ENCODE assay signal across 16 cellular contexts in genomic region chr5:78419396-78419795, GRCh38.
"Had no signal": no experiment of that assay in that cellular context is flagged by ENCODE, and none has a peak within 500 bp of the region (broad histone marks: within the 10 kb centered on the region; RNA-seq: fewer than 3 reads in every experiment).

No MANE protein-coding gene starts in this region.

- H3K27ac ChIP-seq: breast epithelium, hepatocyte, psoas muscle, right lobe of liver, stomach, testis had no signal

- H3K4me1 ChIP-seq: breast epithelium, psoas muscle, testis had no signal

- H3K27ac Mint-ChIP-seq: activated CD4-positive, alpha-beta T cell treated with anti-CD3 and anti-CD28 coated beads, Interleukin-2, amount 10 ng/mL, durations not matched to agents 7 days and 5 days; activated T-helper 1 cell treated with anti-CD3 and anti-CD28 coated beads, Interleukin-12 subunit alpha, Interleukin-12 subunit beta, Interleukin-2, Interleukin-4 antibody, amounts not matched to agents 30 ng/mL and 10 ng/mL and 1 ng/mL, durations not matched to agents 14 hours and 24 hours and 36 hours had no signal

- H3K27me3 Mint-ChIP-seq: activated CD4-positive, alpha-beta T cell treated with anti-CD3 and anti-CD28 coated beads, Interleukin-2, amount 10 ng/mL, durations not matched to agents 7 days and 5 days had no signal

- DNase-seq: activated CD4-positive, alpha-beta T cell treated with anti-CD3 and anti-CD28 coated beads, Interleukin-2, amount 10 ng/mL, durations not matched to agents 7 days and 5 days; activated CD4-positive, CD25-positive, alpha-beta regulatory T cell; activated CD8-positive, alpha-beta memory T cell treated with anti-CD3 and anti-CD28 coated beads for 24 hours; activated naive CD4-positive, alpha-beta T cell treated with Interleukin-2 at 50 U/mL for 16 hours; aorta; dermis blood vessel endothelial cell; islet precursor cell; midbrain; psoas muscle; right lobe of liver; stomach; testis had no signal

- H3K9me3 Mint-ChIP-seq: activated CD4-positive, alpha-beta T cell treated with anti-CD3 and anti-CD28 coated beads, Interleukin-2, amount 10 ng/mL, durations not matched to agents 7 days and 5 days; activated T-helper 1 cell treated with anti-CD3 and anti-CD28 coated beads, Interleukin-12 subunit alpha, Interleukin-12 subunit beta, Interleukin-2, Interleukin-4 antibody, amounts not matched to agents 30 ng/mL and 10 ng/mL and 1 ng/mL, durations not matched to agents 14 hours and 24 hours and 36 hours; neural crest cell had no signal

- H3K4me3 ChIP-seq: breast epithelium, hepatocyte, psoas muscle, right lobe of liver, stomach, testis had no signal

- H3K4me1 Mint-ChIP-seq: activated CD4-positive, alpha-beta T cell treated with anti-CD3 and anti-CD28 coated beads, Interleukin-2, amount 10 ng/mL, durations not matched to agents 7 days and 5 days had no signal

- H3K9me3 ChIP-seq: breast epithelium, psoas muscle, right lobe of liver, stomach, testis had no signal

- H3K4me3 Mint-ChIP-seq: activated CD4-positive, alpha-beta T cell treated with anti-CD3 and anti-CD28 coated beads, Interleukin-2, amount 10 ng/mL, durations not matched to agents 7 days and 5 days; activated T-helper 1 cell treated with anti-CD3 and anti-CD28 coated beads, Interleukin-12 subunit alpha, Interleukin-12 subunit beta, Interleukin-2, Interleukin-4 antibody, amounts not matched to agents 30 ng/mL and 10 ng/mL and 1 ng/mL, durations not matched to agents 14 hours and 24 hours and 36 hours; neural crest cell had no signal

- ATAC-seq: psoas muscle, right lobe of liver had no signal

- H3K27me3 ChIP-seq: breast epithelium, hepatocyte, right lobe of liver, stomach, testis had no signal
